9 cellular contexts compared by ENCODE assay signal in the genomic region with DNA sequence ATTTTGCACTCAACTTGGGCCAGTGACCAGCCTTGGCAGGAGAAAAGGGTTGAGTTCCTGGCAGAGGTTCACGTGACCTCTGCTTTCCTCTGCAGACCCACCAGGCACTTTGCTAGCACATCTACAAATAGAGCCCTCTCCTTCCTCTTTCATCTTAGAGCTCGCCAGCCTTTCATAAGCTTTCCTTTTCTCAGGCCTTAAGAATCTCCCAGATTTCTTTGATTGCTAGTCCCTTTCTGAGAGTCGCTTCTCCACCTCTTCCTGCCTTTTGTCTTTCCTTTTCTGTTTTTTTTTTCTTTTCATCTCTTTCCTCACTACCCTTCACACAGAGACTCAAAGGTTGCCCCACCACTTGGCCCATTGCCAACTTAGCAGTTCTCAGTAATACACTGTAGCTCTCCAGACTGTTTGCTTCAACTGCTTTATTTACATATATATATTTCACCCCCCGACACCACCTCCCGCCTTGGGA.
A peak's percentile ranks its signal among the peaks of the same experiment; 100 is the strongest.
DNase-seq lines count a peak whose midpoint lies in the region; TF ChIP-seq lines count a peak whose summit lies in the region.
"Had no signal": no experiment of that assay in that cellular context is flagged by ENCODE, and none has a peak within 500 bp of the region (broad histone marks: within the 10 kb centered on the region; RNA-seq: fewer than 3 reads in every experiment).

No MANE protein-coding gene starts in this region.

- DNase-seq in BE2C (peak; percentile 33), LHCN-M2 (ENCODE audit: low read depth) (peak; percentile 19), UCSD-AML1 (lab: John Stamatoyannopoulos, UW; ENCODE audit: unreplicated experiment) (peak; percentile 10), iPS-NIHi7 (ENCODE audit: extremely low spot score) (peak; percentile 15), NCI-H2029 (lab: John Stamatoyannopoulos, UW) (no peak), mesenteric fat pad (ENCODE audit: low spot score) (no peak), D341Med (ENCODE audit: low spot score) (no peak), HFFc6 (no peak)
- DNase-seq: activated T-cell treated with anti-CD3 and anti-CD28 coated beads for 4 hours had no signal

- H3K4me3 ChIP-seq in BE2C (ENCODE audit: low read depth, low read length) = no peak overlapping the region

- H3K36me3 ChIP-seq in BE2C = no peaks in the 10 kb centered on the region

- no peaks in the 10 kb centered on the region for H3K4me1 Mint-ChIP-seq in HFFc6 (ENCODE audit: low read depth)

- H3K27me3 Mint-ChIP-seq in HFFc6 (ENCODE audit: insufficient read depth) = no peaks in the 10 kb centered on the region

- no peak overlapping the region for H3K27ac Mint-ChIP-seq in HFFc6

- H3K27me3 ChIP-seq in BE2C = no peaks in the 10 kb centered on the region

- H3K36me3 Mint-ChIP-seq in HFFc6 (ENCODE audit: low read depth) = no peaks in the 10 kb centered on the region; the same call in 1 of the 2 replicates

- H3K9me3 Mint-ChIP-seq in HFFc6 = peaks cover 37% of the 10 kb centered on the region

- H3K9me3 ChIP-seq in BE2C = no peaks in the 10 kb centered on the region

- no peak overlapping the region for H3K4me3 Mint-ChIP-seq in HFFc6

- TF ChIP-seq CTCF in BE2C (IDR thresholded peaks at IDR 0.05; ENCODE audit: low read depth, low read length) = no peak
- no peak for TF ChIP-seq CTCF in HFFc6 (IDR thresholded peaks at IDR 0.05)

- H3K4me1 ChIP-seq in BE2C = peaks cover 4% of the 10 kb centered on the region; the same call in 1 of the 2 replicates

Comparison
In these comparisons a context has a peak if more than half of its experiments do, and no peak if none do; other contexts are left out.
1. DNase-seq: peak in BE2C (single experiment), LHCN-M2 (single experiment), UCSD-AML1 (single experiment) and iPS-NIHi7 (single experiment); none in NCI-H2029 (single experiment), mesenteric fat pad (single experiment), D341Med (single experiment) and HFFc6 (single experiment).